ENCODE assay signal across 9 cellular contexts in genomic region chr4:99885063-99885664, GRCh38. TPM values are rescaled to one million over a fixed set of nuclear protein-coding genes. Genes with fewer than 3 reads are reported as not detected.
DNase-seq lines count a peak whose midpoint lies in the region; ATAC-seq, FAIRE-seq and TF ChIP-seq lines count a peak whose summit lies in the region.
"Had no signal": no experiment of that assay in that cellular context is flagged by ENCODE, and none has a peak within 500 bp of the region (broad histone marks: within the 10 kb centered on the region; RNA-seq: fewer than 3 reads in every experiment).

No MANE protein-coding gene starts in this region.

- DNase-seq in activated CD4-positive, alpha-beta T cell treated with anti-CD3 and anti-CD28 coated beads for 36 hours = peak; percentile 40
- no peak for DNase-seq in activated CD4-positive, alpha-beta T cell treated with anti-CD3 and anti-CD28 coated beads for 1 hour
- DNase-seq in RCC 7860 (ENCODE audit: low spot score) = peak; percentile 8
- no peak for DNase-seq in epithelial cell of proximal tubule (ENCODE audit: low read depth)
- DNase-seq in renal cortical epithelial cell (ENCODE audit: low read depth) = peak; percentile 63
- no peak for DNase-seq in activated effector memory CD4-positive, alpha-beta T cell treated with anti-CD3 and anti-CD28 coated beads, Interleukin-2, amount 50 U/mL, for 16 hours
- DNase-seq: activated naive CD8-positive, alpha-beta T cell treated with anti-CD3 and anti-CD28 coated beads, Interleukin-2, amount 10 ng/mL, durations not matched to agents 7 days and 5 days had no signal

- peaks cover 10% of the 10 kb centered on the region for H3K4me1 Mint-ChIP-seq in activated CD4-positive, alpha-beta T cell treated with anti-CD3 and anti-CD28 coated beads for 36 hours

- no peaks in the 10 kb centered on the region for H3K27me3 Mint-ChIP-seq in activated CD4-positive, alpha-beta T cell treated with anti-CD3 and anti-CD28 coated beads for 36 hours
- H3K27me3 Mint-ChIP-seq: activated naive CD8-positive, alpha-beta T cell treated with anti-CD3 and anti-CD28 coated beads, Interleukin-2, amount 10 ng/mL, durations not matched to agents 7 days and 5 days had no signal

- POLR2A ChIA-PET in activated CD4-positive, alpha-beta T cell treated with anti-CD3 and anti-CD28 coated beads for 36 hours (lab: Charles Lee) = interaction anchor here (0.6 kb wide), 2 partner anchors 65 to 67 kb away, joined by 5 to 6 read pairs; partner anchors contain the start of gene H2AZ1
- POLR2A ChIA-PET in HEK293 (lab: Yijun Ruan, JAX) = no interaction called here

- TF ChIP-seq CTCF in HEK293 (tag by site-specific recombination; IDR thresholded peaks at IDR 0.05) = no peak
- TF ChIP-seq CTCF in epithelial cell of proximal tubule (conservative IDR thresholded peaks at IDR 0.05; ENCODE audit: low read depth, low read length) = peak; percentile 69

- no peaks in the 10 kb centered on the region for H3K4me1 ChIP-seq in HEK293 (ENCODE audit: control insufficient read depth, insufficient read depth, low read length)

- ATAC-seq in activated CD4-positive, alpha-beta T cell treated with anti-CD3 and anti-CD28 coated beads for 36 hours = no peak
- ATAC-seq in GM19452 (IDR thresholded peaks at IDR 0.05; ENCODE audit: unreplicated experiment) = no peak

- H3K4me3 ChIP-seq in HEK293 (ENCODE audit: low read depth, low read length) (no peak overlapping the region), epithelial cell of proximal tubule (ENCODE audit: low read depth, low read length) (no peak overlapping the region)

- H3K9me3 ChIP-seq in HEK293 (ENCODE audit: control insufficient read depth, insufficient read depth, low read depth, low read length) = no peaks in the 10 kb centered on the region

- peaks cover 4 to 61% of the 10 kb centered on the region in 2 experiments for H3K36me3 ChIP-seq in HEK293 (ENCODE audit: control insufficient read depth in 2 of 2, insufficient read depth in 1 of 2, low read length in 2 of 2)

- peak; percentile 67 for FAIRE-seq in RCC 7860 (lab: Jason Lieb, UNC)

- no peak overlapping the region for H3K4me3 Mint-ChIP-seq in activated CD4-positive, alpha-beta T cell treated with anti-CD3 and anti-CD28 coated beads for 36 hours
- H3K4me3 Mint-ChIP-seq: activated naive CD8-positive, alpha-beta T cell treated with anti-CD3 and anti-CD28 coated beads, Interleukin-2, amount 10 ng/mL, durations not matched to agents 7 days and 5 days had no signal

- intact Hi-C loops in activated CD4-positive, alpha-beta T cell treated with anti-CD3 and anti-CD28 coated beads for 36 hours (cut with DNase I, micrococcal nuclease) = loop anchor here (1.0 to 5.0 kb wide), 6 partner anchors 33 to 324 kb away; partner anchors contain the start of gene DAPP1 (in 1 of the 2)

- CTCF ChIA-PET in activated CD4-positive, alpha-beta T cell treated with anti-CD3 and anti-CD28 coated beads for 36 hours (lab: Charles Lee) = interaction anchor here (0.6 to 2.7 kb wide), 23 partner anchors 11 to 422 kb away, joined by 3 to 56 read pairs (median 3); partner anchors contain the start of gene DAPP1
- CTCF ChIA-PET in HEK293 (lab: Yijun Ruan, JAX) = interaction anchor here (0.6 to 1.0 kb wide), 8 partner anchors 64 to 1846 kb away, joined by 3 to 9 read pairs (median 4); no protein-coding TSS in a partner anchor

- H3K27ac Mint-ChIP-seq in activated CD4-positive, alpha-beta T cell treated with anti-CD3 and anti-CD28 coated beads for 36 hours = no peak overlapping the region
- H3K27ac Mint-ChIP-seq: activated naive CD8-positive, alpha-beta T cell treated with anti-CD3 and anti-CD28 coated beads, Interleukin-2, amount 10 ng/mL, durations not matched to agents 7 days and 5 days had no signal

- no peaks in the 10 kb centered on the region for H3K9me3 Mint-ChIP-seq in activated CD4-positive, alpha-beta T cell treated with anti-CD3 and anti-CD28 coated beads for 36 hours (ENCODE audit: low read depth)
- H3K9me3 Mint-ChIP-seq: activated naive CD8-positive, alpha-beta T cell treated with anti-CD3 and anti-CD28 coated beads, Interleukin-2, amount 10 ng/mL, durations not matched to agents 7 days and 5 days had no signal

- peaks cover 12% of the 10 kb centered on the region for H3K36me3 Mint-ChIP-seq in activated CD4-positive, alpha-beta T cell treated with anti-CD3 and anti-CD28 coated beads for 36 hours (ENCODE audit: low read depth)

- no peak overlapping the region for H3K27ac ChIP-seq in HEK293 (ENCODE audit: extremely low read depth, low read depth, low read length)

TF ChIP-seq in HEK293, 187 proteins besides CTCF, POLR2A, EP300 and RAD21:
- TF ChIP-seq ZNF777 (tag by site-specific recombination; IDR thresholded peaks at IDR 0.05; ENCODE audit: borderline replicate concordance) = no peak
- TF ChIP-seq ZNF654 (tag by site-specific recombination; IDR thresholded peaks at IDR 0.05; ENCODE audit: low read depth) = peak; percentile 52
- no peak for TF ChIP-seq ZNF610 (tag by site-specific recombination; IDR thresholded peaks at IDR 0.05; ENCODE audit: borderline replicate concordance)

RNA-seq across cellular contexts. Expression of gene LAMTOR3, which starts 9.1 kb away (rescaled TPM):
- 10 to 100 TPM; 28.5 to 30.4 TPM for total RNA-seq in activated CD4-positive, alpha-beta T cell treated with anti-CD3 and anti-CD28 coated beads for 36 hours
- total RNA-seq in epithelial cell of proximal tubule (22.2 and 37.0 TPM in 2 replicates), renal cortical epithelial cell (93.8 and 117 TPM in 2 replicates)

Comparison
In these comparisons a context has a peak if more than half of its experiments do, and no peak if none do; other contexts are left out.
1. DNase-seq: peak in activated CD4-positive, alpha-beta T cell treated with anti-CD3 and anti-CD28 coated beads for 36 hours (single experiment), RCC 7860 (single experiment) and renal cortical epithelial cell (single experiment); none in activated CD4-positive, alpha-beta T cell treated with anti-CD3 and anti-CD28 coated beads for 1 hour (single experiment), epithelial cell of proximal tubule (single experiment) and activated effector memory CD4-positive, alpha-beta T cell treated with anti-CD3 and anti-CD28 coated beads, Interleukin-2, amount 50 U/mL, for 16 hours (single experiment).